Comparison of ENCODE assay signal across 1 cellular context in genomic region chr3:53073553-53074365, GRCh38.
A peak's percentile ranks its signal among the peaks of the same experiment; 100 is the strongest.
TF ChIP-seq lines count a peak whose summit lies in the region.

No MANE protein-coding gene starts in this region.

TF ChIP-seq in H1, 55 proteins besides CTCF, POLR2A, EP300 and RAD21:
- TF ChIP-seq KDM1A (IDR thresholded peaks at IDR 0.05; ENCODE audit: borderline replicate concordance, low read length) (no peak), PHF8 (conservative IDR thresholded peaks at IDR 0.05; ENCODE audit: low read depth, low read length) (no peak), SUZ12 (IDR thresholded peaks at IDR 0.05; ENCODE audit: low read length) (no peak), SRF (IDR thresholded peaks at IDR 0.05; ENCODE audit: low read depth, low read length) (no peak), EGR1 (IDR thresholded peaks at IDR 0.05; ENCODE audit: borderline replicate concordance, low read depth, low read length) (no peak), RBBP5 (IDR thresholded peaks at IDR 0.05; ENCODE audit: borderline replicate concordance, low read depth, low read length) (no peak), NRF1 (IDR thresholded peaks at IDR 0.05; ENCODE audit: low read depth, low read length) (no peak), TBP (IDR thresholded peaks at IDR 0.05; ENCODE audit: low read depth, low read length) (peak; percentile 34; the same call in 1 of the 2 replicates)
